1 cellular context compared by ENCODE assay signal in genomic region chr16:53435066-53435688, GRCh38.
TF ChIP-seq lines count a peak whose summit lies in the region.

No MANE protein-coding gene starts in this region.

TF ChIP-seq in HepG2, 621 proteins besides CTCF, POLR2A, EP300 and RAD21 (continued from another document and continues in another):
- TF ChIP-seq ZNF770 (CRISPR knock-in tag; IDR thresholded peaks at IDR 0.05) (no peak), KLF12 (CRISPR knock-in tag; IDR thresholded peaks at IDR 0.05; ENCODE audit: borderline replicate concordance) (0 out of 2 replicates have a peak, but pooled peaks have one; percentile 2), KLF15 (CRISPR knock-in tag; IDR thresholded peaks at IDR 0.05; ENCODE audit: borderline replicate concordance) (no peak), NFYC (CRISPR knock-in tag; IDR thresholded peaks at IDR 0.05) (peak; percentile 86), ZNF672 (CRISPR knock-in tag; IDR thresholded peaks at IDR 0.05) (no peak), ZNF839 (CRISPR knock-in tag; IDR thresholded peaks at IDR 0.05; ENCODE audit: borderline replicate concordance) (peak; percentile 34; the same call in 1 of the 2 replicates), TFE3 (CRISPR knock-in tag; IDR thresholded peaks at IDR 0.05) (no peak), PAWR (CRISPR knock-in tag; IDR thresholded peaks at IDR 0.05; ENCODE audit: borderline replicate concordance) (no peak), RFXANK (CRISPR knock-in tag; IDR thresholded peaks at IDR 0.05) (no peak), MNT (IDR thresholded peaks at IDR 0.05) (peak; percentile 59), PAX8 (CRISPR knock-in tag; IDR thresholded peaks at IDR 0.05; ENCODE audit: borderline replicate concordance) (no peak), ZNF841 (CRISPR knock-in tag; IDR thresholded peaks at IDR 0.05; ENCODE audit: borderline replicate concordance) (no peak), CHCHD3 (CRISPR knock-in tag; IDR thresholded peaks at IDR 0.05) (no peak), TRIM24 (CRISPR knock-in tag; IDR thresholded peaks at IDR 0.05) (no peak), ZNF614 (CRISPR knock-in tag; IDR thresholded peaks at IDR 0.05; ENCODE audit: borderline replicate concordance) (no peak), ZHX2 (IDR thresholded peaks at IDR 0.05; ENCODE audit: low read depth) (peak; percentile 46; the same call in 1 of the 2 replicates), ZHX2 (CRISPR knock-in tag; IDR thresholded peaks at IDR 0.05; ENCODE audit: borderline replicate concordance) (no peak), ATRX (CRISPR knock-in tag; IDR thresholded peaks at IDR 0.05; ENCODE audit: borderline replicate concordance) (no peak), GATAD2A (CRISPR knock-in tag; IDR thresholded peaks at IDR 0.05) (peak; percentile 42; the same call in 1 of the 2 replicates), TBP (CRISPR knock-in tag; IDR thresholded peaks at IDR 0.05) (no peak), ZNF354B (CRISPR knock-in tag; IDR thresholded peaks at IDR 0.05) (0 out of 2 replicates have a peak, but pooled peaks have one; percentile 45), PLSCR1 (CRISPR knock-in tag; IDR thresholded peaks at IDR 0.05; ENCODE audit: borderline replicate concordance) (no peak), ZBTB25 (CRISPR knock-in tag; IDR thresholded peaks at IDR 0.05) (no peak), ZSCAN12 (CRISPR knock-in tag; IDR thresholded peaks at IDR 0.05) (0 out of 2 replicates have a peak, but pooled peaks have one; percentile 28), ZNF780A (CRISPR knock-in tag; IDR thresholded peaks at IDR 0.05) (no peak; the same call in 1 of the 2 replicates), ZNF891 (CRISPR knock-in tag; IDR thresholded peaks at IDR 0.05) (no peak), ZNF18 (CRISPR knock-in tag; IDR thresholded peaks at IDR 0.05; ENCODE audit: insufficient replicate concordance) (no peak), ZBTB3 (CRISPR knock-in tag; IDR thresholded peaks at IDR 0.05; ENCODE audit: borderline replicate concordance, low read depth) (no peak), MIER2 (CRISPR knock-in tag; IDR thresholded peaks at IDR 0.05) (peak; percentile 17; the same call in 1 of the 2 replicates), NFIC (IDR thresholded peaks at IDR 0.05; ENCODE audit: low read length) (no peak), ZBTB7B (CRISPR knock-in tag; IDR thresholded peaks at IDR 0.05) (0 out of 2 replicates have a peak, but pooled peaks have one; percentile 10), ZNF329 (CRISPR knock-in tag; IDR thresholded peaks at IDR 0.05; ENCODE audit: low read depth) (no peak), ZNF367 (CRISPR knock-in tag; IDR thresholded peaks at IDR 0.05; ENCODE audit: borderline replicate concordance) (peak; percentile 99), ZBTB21 (CRISPR knock-in tag; IDR thresholded peaks at IDR 0.05) (no peak), ZKSCAN5 (CRISPR knock-in tag; IDR thresholded peaks at IDR 0.05) (no peak), HOXA5 (CRISPR knock-in tag; IDR thresholded peaks at IDR 0.05) (peak; percentile 99), HMG20A (CRISPR knock-in tag; IDR thresholded peaks at IDR 0.05; ENCODE audit: borderline replicate concordance) (no peak), ZNF713 (CRISPR knock-in tag; IDR thresholded peaks at IDR 0.05) (no peak), ZFP91 (CRISPR knock-in tag; IDR thresholded peaks at IDR 0.05; ENCODE audit: borderline replicate concordance) (peak; percentile 63; the same call in 1 of the 2 replicates), ZNF3 (CRISPR knock-in tag; IDR thresholded peaks at IDR 0.05) (0 out of 2 replicates have a peak, but pooled peaks have one; percentile 7), ISL2 (CRISPR knock-in tag; IDR thresholded peaks at IDR 0.05) (no peak; the same call in 1 of the 2 replicates), SOX13 (IDR thresholded peaks at IDR 0.05) (no peak), SOX13 (CRISPR knock-in tag; conservative IDR thresholded peaks at IDR 0.05 in 1 of 2, IDR thresholded peaks at IDR 0.05 in 1 of 2) (no peak), SP4 (CRISPR knock-in tag; IDR thresholded peaks at IDR 0.05) (0 out of 2 replicates have a peak, but pooled peaks have one; percentile 10), ELF4 (CRISPR knock-in tag; IDR thresholded peaks at IDR 0.05; ENCODE audit: borderline replicate concordance) (peak; percentile 52; the same call in 1 of the 2 replicates), ZNF737 (CRISPR knock-in tag; IDR thresholded peaks at IDR 0.05; ENCODE audit: borderline replicate concordance) (no peak), CENPX (CRISPR knock-in tag; IDR thresholded peaks at IDR 0.05) (no peak), ZNF644 (CRISPR knock-in tag; IDR thresholded peaks at IDR 0.05; ENCODE audit: low read depth) (no peak), ZEB1 (IDR thresholded peaks at IDR 0.05; ENCODE audit: insufficient replicate concordance, low read depth) (no peak), BHLHE40 (IDR thresholded peaks at IDR 0.05; ENCODE audit: low read length) (no peak), JUNB (CRISPR knock-in tag; IDR thresholded peaks at IDR 0.05; ENCODE audit: borderline replicate concordance) (no peak), ZNF772 (CRISPR knock-in tag; IDR thresholded peaks at IDR 0.05) (peak; percentile 55; the same call in 1 of the 2 replicates), ZNF441 (CRISPR knock-in tag; IDR thresholded peaks at IDR 0.05; ENCODE audit: borderline replicate concordance) (no peak), TBX3 (IDR thresholded peaks at IDR 0.05; ENCODE audit: borderline replicate concordance) (0 out of 2 replicates have a peak, but pooled peaks have one; percentile 40), ZNF83 (CRISPR knock-in tag; IDR thresholded peaks at IDR 0.05; ENCODE audit: borderline replicate concordance) (peak; percentile 75; the same call in 1 of the 2 replicates)
